ENCODE assay signal across 1 cellular context in genomic region chr1:175713386-175713785, GRCh38.
TF ChIP-seq lines count a peak whose summit lies in the region.

No MANE protein-coding gene starts in this region.

TF ChIP-seq in GM23338, 12 proteins besides CTCF, POLR2A, EP300 and RAD21 (continued from another document):
- TF ChIP-seq ZNF462 (CRISPR knock-in tag; IDR thresholded peaks at IDR 0.05) (no peak), ZNF114 (CRISPR knock-in tag; IDR thresholded peaks at IDR 0.05) (no peak), STAT1 (IDR thresholded peaks at IDR 0.05; ENCODE audit: unreplicated experiment) (no peak), POLR2AphosphoS5 (IDR thresholded peaks at IDR 0.05; ENCODE audit: low read depth) (no peak), ZNF331 (CRISPR knock-in tag; IDR thresholded peaks at IDR 0.05; ENCODE audit: low read depth) (no peak), REST (IDR thresholded peaks at IDR 0.05; ENCODE audit: unreplicated experiment) (no peak), JUNB (IDR thresholded peaks at IDR 0.05; ENCODE audit: unreplicated experiment) (no peak)
